8 cellular contexts compared by ENCODE assay signal in the genomic region with DNA sequence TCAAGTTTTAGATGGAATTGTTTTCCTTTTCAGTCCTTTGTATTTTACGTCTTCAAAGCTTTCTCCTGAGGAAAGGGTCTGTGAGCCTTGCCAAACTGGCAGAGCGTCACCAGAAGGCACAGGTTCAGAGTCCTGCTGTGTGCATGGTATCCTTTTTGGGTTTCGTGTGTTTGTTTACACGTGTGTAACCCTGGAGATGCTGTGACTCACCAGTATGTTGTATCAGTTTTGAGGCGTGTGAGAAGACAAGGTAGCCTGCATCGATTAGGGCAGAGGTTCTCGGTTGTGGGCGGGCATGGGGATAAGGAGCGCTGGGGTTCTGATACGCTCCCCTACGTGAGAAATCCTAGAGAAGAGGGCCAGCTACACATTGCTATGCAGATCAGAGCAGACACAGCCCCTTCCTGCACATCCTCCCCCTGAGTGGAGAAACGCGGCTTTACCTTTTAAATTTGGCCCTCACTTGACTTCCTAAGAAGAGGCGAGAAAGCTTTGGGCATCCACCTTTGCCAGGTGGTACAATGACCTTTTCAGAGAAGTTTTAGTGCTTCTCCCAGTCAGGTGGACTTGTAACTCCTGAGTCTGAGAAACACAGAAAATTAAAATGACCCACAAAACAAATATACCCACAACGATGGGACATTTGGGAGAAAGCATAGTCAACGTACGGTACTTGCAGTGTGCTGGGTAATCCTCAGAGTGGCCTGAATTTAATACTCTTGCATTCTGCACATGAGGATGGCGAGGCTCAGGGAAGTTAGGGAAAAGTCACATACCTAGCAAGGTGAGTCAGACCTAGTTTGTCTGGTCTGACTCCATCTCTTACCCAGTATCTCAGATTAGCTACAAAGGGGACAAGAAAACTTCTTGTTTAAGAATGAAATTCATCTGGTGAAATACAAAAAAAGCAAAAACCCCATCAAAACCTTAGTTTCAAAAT. TPM values are rescaled to one million over a fixed set of nuclear protein-coding genes. Genes with fewer than 3 reads are reported as not detected.
DNase-seq lines count a peak whose midpoint lies in the region; ATAC-seq, FAIRE-seq and TF ChIP-seq lines count a peak whose summit lies in the region.

No MANE protein-coding gene starts in this region.

- peaks cover 19% of the 10 kb centered on the region for H3K36me3 Mint-ChIP-seq in astrocyte (ENCODE audit: low read depth, unreplicated experiment)

- peak; percentile 59 for DNase-seq in GM06990 (ENCODE audit: extremely low read depth, insufficient read length)
- peak; percentile 29 for DNase-seq in astrocyte (ENCODE audit: low read depth)
- peak; percentile 89 for DNase-seq in mucosa of gallbladder (ENCODE audit: low spot score)
- no peak for DNase-seq in globus pallidus (ENCODE audit: low spot score)
- no peak for DNase-seq in spleen
- no peak for DNase-seq in stimulated activated CD4-positive, alpha-beta T cell treated with anti-CD3 and anti-CD28 coated beads, Interleukin-4, amount 100 ng/mL, for 1 hour
- no peak for DNase-seq in ecto neural progenitor cell (ENCODE audit: low spot score)

- no peak overlapping the region for H2AFZ ChIP-seq in astrocyte (ENCODE audit: low read depth, low read length)

- H3K27me3 ChIP-seq in GM06990 (replicated peaks; ENCODE audit: control insufficient read depth, insufficient read depth, low read length): no peaks in the 10 kb centered on the region
- no peaks in the 10 kb centered on the region for H3K27me3 ChIP-seq in astrocyte (ENCODE audit: insufficient read depth, low read length)
- H3K27me3 ChIP-seq in spleen (replicated peaks in 1 of 7): no peaks in the 10 kb centered on the region

- peaks cover 12% of the 10 kb centered on the region for H3K79me2 ChIP-seq in astrocyte (ENCODE audit: insufficient read depth, low read length)

- no peak overlapping the region for H3K27ac Mint-ChIP-seq in astrocyte (ENCODE audit: unreplicated experiment)

- peaks cover 8% of the 10 kb centered on the region for H3K36me3 ChIP-seq in GM06990 (ENCODE audit: control insufficient read depth, insufficient read depth, low read length)
- H3K36me3 ChIP-seq in astrocyte (ENCODE audit: insufficient read depth, low read length): no peaks in the 10 kb centered on the region
- H3K36me3 ChIP-seq in spleen: peaks cover 3 to 45% (median 12%) of the 10 kb centered on the region in 6 donors

- peak; percentile 47 for ATAC-seq in HG02840 (IDR thresholded peaks at IDR 0.05; ENCODE audit: low FRiP score, unreplicated experiment)

- H3K4me2 ChIP-seq in astrocyte (ENCODE audit: low read length): no peak overlapping the region

- FAIRE-seq in astrocyte (lab: Jason Lieb, UNC): no peak

- H3K4me1 ChIP-seq in astrocyte (ENCODE audit: insufficient read depth, low read length): peaks cover 9% of the 10 kb centered on the region
- H3K4me1 ChIP-seq in spleen: peaks cover 0 to 33% (median 5%) of the 10 kb centered on the region in 6 donors

- H3K4me3 ChIP-seq in GM06990 (replicated peaks; ENCODE audit: low read depth, low read length) (peak overlapping the region; percentile 5; the same call in 1 of the 2 replicates), astrocyte (ENCODE audit: insufficient read depth, low read depth, low read length) (no peak overlapping the region), spleen (no peak overlapping the region)

- no peaks in the 10 kb centered on the region for H3K9me3 ChIP-seq in astrocyte (ENCODE audit: insufficient read depth, low read depth, low read length)
- no peaks in the 10 kb centered on the region for H3K9me3 ChIP-seq in spleen

- no peaks in the 10 kb centered on the region for H3K27me3 Mint-ChIP-seq in astrocyte (ENCODE audit: low read depth, unreplicated experiment)

- intact Hi-C loops in spleen (cut with DNase I; ENCODE audit: low total_unique reads): loop anchor here (10.0 kb wide), 1 partner anchor 66 kb away; no protein-coding TSS in a partner anchor

- H4K20me1 ChIP-seq in astrocyte (ENCODE audit: insufficient read depth, low read length): peaks cover 35% of the 10 kb centered on the region

- H3K9ac ChIP-seq in astrocyte (ENCODE audit: low read length): no peak overlapping the region

- no peak overlapping the region for H3K4me3 Mint-ChIP-seq in astrocyte (ENCODE audit: unreplicated experiment)

- H3K9me3 Mint-ChIP-seq in astrocyte (ENCODE audit: unreplicated experiment): no peaks in the 10 kb centered on the region

- H3K27ac ChIP-seq in astrocyte (ENCODE audit: low read depth, low read length) (no peak overlapping the region), spleen (no peak overlapping the region)

- TF ChIP-seq CTCF in GM06990 (IDR thresholded peaks at IDR 0.05; ENCODE audit: insufficient read depth, low read length, poor library complexity, severe bottlenecking): no peak
- TF ChIP-seq CTCF in astrocyte (IDR thresholded peaks at IDR 0.05; ENCODE audit: insufficient read depth, low read depth, low read length): no peak
- no peak for TF ChIP-seq CTCF in spleen (IDR thresholded peaks at IDR 0.05 in 8 of 11, conservative IDR thresholded peaks at IDR 0.05 in 3 of 11)

- WGBS in spleen, 5 donors: 88 to 93% (median 90%) methylated on average over 18 of the region's 18 CpGs

- TF ChIP-seq POLR2A in spleen (IDR thresholded peaks at IDR 0.05): no peak

- H3K4me1 Mint-ChIP-seq in astrocyte (ENCODE audit: low read depth, unreplicated experiment): peaks cover 11% of the 10 kb centered on the region

RNA-seq across cellular contexts. Expression of gene TRAK1, which starts 38.1 kb away (rescaled TPM):
- total RNA-seq in astrocyte (52.3 and 56.2 TPM in 2 replicates), mucosa of gallbladder (101 TPM), spleen (10 to 100 TPM; 43.5 to 60.0 (median 49.0) TPM)
- polyA plus RNA-seq in spleen: 10 to 100 TPM; 15.4 to 20.0 (median 17.1) TPM

Comparison
In these comparisons a context has a peak if more than half of its experiments do, and no peak if none do; other contexts are left out.
1. DNase-seq: peak in GM06990 (single experiment), astrocyte (single experiment) and mucosa of gallbladder (single experiment); none in globus pallidus (single experiment), spleen (single experiment), stimulated activated CD4-positive, alpha-beta T cell treated with anti-CD3 and anti-CD28 coated beads, Interleukin-4, amount 100 ng/mL, for 1 hour (single experiment) and ecto neural progenitor cell (single experiment).